1 cellular context compared by ENCODE assay signal in genomic region chr7:151133266-151133985, GRCh38.
A peak's percentile ranks its signal among the peaks of the same experiment; 100 is the strongest.
TF ChIP-seq lines count a peak whose summit lies in the region.

No MANE protein-coding gene starts in this region.

TF ChIP-seq in HepG2, 621 proteins besides CTCF, POLR2A, EP300 and RAD21:
- TF ChIP-seq ZNF317 (CRISPR knock-in tag; IDR thresholded peaks at IDR 0.05) (peak; percentile 96), ZBTB33 (CRISPR knock-in tag; IDR thresholded peaks at IDR 0.05) (peak; percentile 86), EHMT2 (IDR thresholded peaks at IDR 0.05; ENCODE audit: borderline replicate concordance, low read depth, low read length) (no peak)
